ENCODE assay signal across 8 cellular contexts in the genomic region with DNA sequence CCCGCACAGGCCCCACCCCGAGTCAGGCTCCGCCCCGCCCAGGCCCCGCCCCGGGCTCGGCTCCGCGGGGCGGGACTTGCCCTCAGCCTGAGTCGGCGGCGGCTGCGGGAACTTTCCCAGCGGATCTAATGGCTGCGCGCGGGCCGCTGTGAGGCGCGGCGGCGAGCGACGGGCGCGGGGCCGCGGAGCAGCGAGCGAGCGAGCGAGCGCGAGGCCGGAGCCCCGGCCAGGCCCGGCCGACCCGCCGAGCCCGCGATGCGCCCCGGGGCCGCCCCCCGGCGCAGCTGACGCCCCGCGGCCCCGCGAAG. TPM values are rescaled to one million over a fixed set of nuclear protein-coding genes. Genes with fewer than 3 reads are reported as not detected.
DNase-seq lines count a peak whose midpoint lies in the region; ATAC-seq and TF ChIP-seq lines count a peak whose summit lies in the region.

A gene with protein sequence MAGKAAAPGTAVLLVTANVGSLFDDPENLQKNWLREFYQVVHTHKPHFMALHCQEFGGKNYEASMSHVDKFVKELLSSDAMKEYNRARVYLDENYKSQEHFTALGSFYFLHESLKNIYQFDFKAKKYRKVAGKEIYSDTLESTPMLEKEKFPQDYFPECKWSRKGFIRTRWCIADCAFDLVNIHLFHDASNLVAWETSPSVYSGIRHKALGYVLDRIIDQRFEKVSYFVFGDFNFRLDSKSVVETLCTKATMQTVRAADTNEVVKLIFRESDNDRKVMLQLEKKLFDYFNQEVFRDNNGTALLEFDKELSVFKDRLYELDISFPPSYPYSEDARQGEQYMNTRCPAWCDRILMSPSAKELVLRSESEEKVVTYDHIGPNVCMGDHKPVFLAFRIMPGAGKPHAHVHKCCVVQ (plus strand): TSS at position 75 of the 308 bp plus-strand sequence. CDS start 310 bp downstream, outside the sequence.

- TF ChIP-seq CTCF in Caco-2 (IDR thresholded peaks at IDR 0.05; ENCODE audit: insufficient read depth in 1 of 2, low read depth in 1 of 2, low read length in 1 of 2, severe bottlenecking in 1 of 2, unreplicated experiment in 1 of 2) (no peak), endodermal cell (conservative IDR thresholded peaks at IDR 0.05) (no peak)

- BruUV-seq in Caco-2 (replicated peaks; lab: Mats Ljungman, UMichigan): no TSS peak

- H3K36me3 Mint-ChIP-seq in Caco-2 (ENCODE audit: insufficient read depth, unreplicated experiment) (peaks cover 13% of the 10 kb centered on the region), endodermal cell (ENCODE audit: low read depth) (no peaks in the 10 kb centered on the region)
- H3K36me3 Mint-ChIP-seq in naive thymus-derived CD8-positive, alpha-beta T cell: no peaks in the 10 kb centered on the region

- DNase-seq in Caco-2 (no peak), NCI-H460 (ENCODE audit: extremely low read depth, low read depth) (no peak), endodermal cell (no peak), RKO (ENCODE audit: low spot score) (no peak), kidney glomerular epithelial cell (lab: John Stamatoyannopoulos, UW) (no peak), putamen (ENCODE audit: low spot score) (no peak)
- no peak for DNase-seq in naive thymus-derived CD8-positive, alpha-beta T cell

- H3K4me3 Mint-ChIP-seq in Caco-2 (ENCODE audit: unreplicated experiment) (peak within 1 kb of the TSS; percentile 87), endodermal cell (peak within 1 kb of the TSS; percentile 79)
- peak within 1 kb of the TSS; percentile 84 to 97 (median 90) for H3K4me3 Mint-ChIP-seq in naive thymus-derived CD8-positive, alpha-beta T cell

- CTCF ChIA-PET in Caco-2 (lab: Charles Lee): no interaction called here

- H3K36me3 ChIP-seq in Caco-2 (ENCODE audit: control insufficient read depth, insufficient read depth, low read length) (no peaks in the 10 kb centered on the region), endodermal cell (ENCODE audit: control insufficient read depth, insufficient read depth, low read length) (no peaks in the 10 kb centered on the region)

- POLR2A ChIA-PET in Caco-2 (lab: Charles Lee): no interaction called here
- POLR2A ChIA-PET in naive thymus-derived CD8-positive, alpha-beta T cell (lab: Charles Lee): interaction anchor here (2.4 to 6.6 kb wide), 2 partner anchors 13 to 18 kb away, joined by 18 to 61 read pairs; no protein-coding TSS in a partner anchor

- H3K9me3 ChIP-seq in Caco-2 (no peaks in the 10 kb centered on the region), endodermal cell (ENCODE audit: control insufficient read depth, low read length) (no peaks in the 10 kb centered on the region)

- peak within 1 kb of the TSS; percentile 92 for H3K4me3 ChIP-seq in Caco-2 (ENCODE audit: low read depth, low read length)
- peak within 1 kb of the TSS; percentile 90 for H3K4me3 ChIP-seq in endodermal cell (ENCODE audit: low read length)

- peak within 1 kb of the TSS; percentile 49 for H3K27ac ChIP-seq in endodermal cell (ENCODE audit: low read depth, low read length)

- H3K4me1 Mint-ChIP-seq in Caco-2 (ENCODE audit: low read depth, unreplicated experiment): peaks cover 24% of the 10 kb centered on the region
- H3K4me1 Mint-ChIP-seq in endodermal cell: peaks cover 33% of the 10 kb centered on the region
- H3K4me1 Mint-ChIP-seq in naive thymus-derived CD8-positive, alpha-beta T cell: peaks cover 34 to 60% (median 55%) of the 10 kb centered on the region in 4 donors

- peak within 1 kb of the TSS; percentile 62 for H3K9ac ChIP-seq in endodermal cell (ENCODE audit: extremely low read depth, low read length, poor library complexity, severe bottlenecking)

- H3K4me1 ChIP-seq in Caco-2 (peaks cover 20% of the 10 kb centered on the region), endodermal cell (ENCODE audit: control insufficient read depth, insufficient read depth, low read length) (peaks cover 2% of the 10 kb centered on the region)

- H3K9me3 Mint-ChIP-seq in Caco-2 (ENCODE audit: unreplicated experiment): no peaks in the 10 kb centered on the region
- H3K9me3 Mint-ChIP-seq in endodermal cell: no peaks in the 10 kb centered on the region
- no peaks in the 10 kb centered on the region for H3K9me3 Mint-ChIP-seq in naive thymus-derived CD8-positive, alpha-beta T cell

- no peak for ATAC-seq in naive thymus-derived CD8-positive, alpha-beta T cell
- ATAC-seq in GM21528 (IDR thresholded peaks at IDR 0.05; ENCODE audit: low FRiP score, unreplicated experiment): no peak

- 0% methylated on average over 53 of the region's 53 CpGs; no CpG with 5 or more reads in 1 of the 2 experiments for WGBS in endodermal cell (ENCODE audit: insufficient coverage in 1 of 2, insufficient read length in 1 of 2), 2 experiments

- intact Hi-C loops in Caco-2 (cut with micrococcal nuclease; ENCODE audit: unreplicated experiment): loop anchor here (1.0 to 2.0 kb wide), 6 partner anchors 20 to 202 kb away; no protein-coding TSS in a partner anchor

- no peaks in the 10 kb centered on the region for H3K27me3 ChIP-seq in Caco-2 (replicated peaks; ENCODE audit: control insufficient read depth, insufficient read depth, low read length)
- no peaks in the 10 kb centered on the region for H3K27me3 ChIP-seq in endodermal cell (ENCODE audit: control insufficient read depth, insufficient read depth, low read length, poor library complexity, severe bottlenecking)

- H3K27ac Mint-ChIP-seq in Caco-2 (ENCODE audit: unreplicated experiment) (peak within 1 kb of the TSS; percentile 88), endodermal cell (peak within 1 kb of the TSS; percentile 61)
- H3K27ac Mint-ChIP-seq in naive thymus-derived CD8-positive, alpha-beta T cell: peak within 1 kb of the TSS; percentile 86 to 96 (median 94)

- no peaks in the 10 kb centered on the region for H3K27me3 Mint-ChIP-seq in Caco-2 (ENCODE audit: insufficient read depth, unreplicated experiment)
- H3K27me3 Mint-ChIP-seq in endodermal cell (ENCODE audit: insufficient read depth): peaks cover 17% of the 10 kb centered on the region
- peaks cover 0 to 1% (median 0%) of the 10 kb centered on the region in 5 donors for H3K27me3 Mint-ChIP-seq in naive thymus-derived CD8-positive, alpha-beta T cell

RNA-seq across cellular contexts. Expression of the gene that starts here (rescaled TPM):
- total RNA-seq in Caco-2 (2022): 43.9 and 44.5 TPM in 2 replicates
- 11.7 and 13.1 TPM in 2 replicates for total RNA-seq in NCI-H460 (2014; rRNA removed; shearing (Covaris generic))
- 7.4 and 17.5 TPM in 2 replicates for polyA plus RNA-seq in NCI-H460 (2014; cell fraction: nucleus; rRNA removed)
- total RNA-seq in endodermal cell: 10 to 100 TPM; 20.7 to 26.7 TPM
- 21.7 TPM for polyA plus RNA-seq in endodermal cell (2013, experiment 1 of 2)
- polyA plus RNA-seq in endodermal cell (2013, experiment 2 of 2): 20.9 TPM
- 10 to 100 TPM; 30.4 to 33.7 TPM for total RNA-seq in naive thymus-derived CD8-positive, alpha-beta T cell
- polyA plus RNA-seq in naive thymus-derived CD8-positive, alpha-beta T cell: 1 to 10 TPM in 2 of 3 donors, under 1 TPM in 1; 0.51 to 3.9 (median 1.1) TPM
